In genomic region chr1:100134872-100135271, GRCh38 we compare ENCODE assay signal across 9 cellular contexts. TPM values are rescaled to one million over a fixed set of nuclear protein-coding genes. Genes with fewer than 3 reads are reported as not detected.
DNase-seq lines count a peak whose midpoint lies in the region; ATAC-seq and TF ChIP-seq lines count a peak whose summit lies in the region.
"Had no signal": no experiment of that assay in that cellular context is flagged by ENCODE, and none has a peak within 500 bp of the region (broad histone marks: within the 10 kb centered on the region; RNA-seq: fewer than 3 reads in every experiment).

No MANE protein-coding gene starts in this region.

- H3K9me3 Mint-ChIP-seq in activated naive CD8-positive, alpha-beta T cell treated with anti-CD3 and anti-CD28 coated beads, Interleukin-2, amount 50 U/mL, for 24 hours: no peaks in the 10 kb centered on the region
- no peaks in the 10 kb centered on the region for H3K9me3 Mint-ChIP-seq in nephron

- DNase-seq in ELR (ENCODE audit: low read depth) (peak; percentile 5), LHCN-M2 (ENCODE audit: low read depth) (peak; percentile 12), right atrium auricular region (ENCODE audit: low spot score) (no peak), SIG-M5 (lab: John Stamatoyannopoulos, UW) (no peak)
- no peak for DNase-seq in activated naive CD8-positive, alpha-beta T cell treated with anti-CD3 and anti-CD28 coated beads, Interleukin-2, amount 50 U/mL, for 24 hours
- DNase-seq in stimulated activated CD4-positive, alpha-beta T cell treated with anti-CD3 and anti-CD28 coated beads, Interleukin-4, amount 100 ng/mL, for 1 hour: no peak
- DNase-seq: islet precursor cell, NCI-H524 treated with DMSO at 0.1 percent for 48 hours had no signal

- H3K4me1 ChIP-seq in right atrium auricular region: peaks cover 0 to 18% of the 10 kb centered on the region in 2 donors

- H3K36me3 Mint-ChIP-seq in activated naive CD8-positive, alpha-beta T cell treated with anti-CD3 and anti-CD28 coated beads, Interleukin-2, amount 50 U/mL, for 24 hours (ENCODE audit: low read depth): peaks cover 31% of the 10 kb centered on the region
- peaks cover 15% of the 10 kb centered on the region for H3K36me3 Mint-ChIP-seq in nephron (ENCODE audit: low read depth)

- H3K27me3 Mint-ChIP-seq in activated naive CD8-positive, alpha-beta T cell treated with anti-CD3 and anti-CD28 coated beads, Interleukin-2, amount 50 U/mL, for 24 hours: no peaks in the 10 kb centered on the region
- no peaks in the 10 kb centered on the region for H3K27me3 Mint-ChIP-seq in nephron (ENCODE audit: low read depth)

- no peak for ATAC-seq in activated naive CD8-positive, alpha-beta T cell treated with anti-CD3 and anti-CD28 coated beads, Interleukin-2, amount 50 U/mL, for 24 hours

- H3K4me3 Mint-ChIP-seq in activated naive CD8-positive, alpha-beta T cell treated with anti-CD3 and anti-CD28 coated beads, Interleukin-2, amount 50 U/mL, for 24 hours: peak overlapping the region; percentile 99
- H3K4me3 Mint-ChIP-seq in nephron: peak overlapping the region; percentile 64 to 85 (median 78)

- H3K27ac Mint-ChIP-seq in activated naive CD8-positive, alpha-beta T cell treated with anti-CD3 and anti-CD28 coated beads, Interleukin-2, amount 50 U/mL, for 24 hours: no peak overlapping the region
- no peak overlapping the region for H3K27ac Mint-ChIP-seq in nephron

- H3K4me3 ChIP-seq in right atrium auricular region: no peak overlapping the region

- no peaks in the 10 kb centered on the region for H3K27me3 ChIP-seq in right atrium auricular region

- peaks cover 22% of the 10 kb centered on the region for H3K36me3 ChIP-seq in right atrium auricular region

- peaks cover 42% of the 10 kb centered on the region for H3K4me1 Mint-ChIP-seq in activated naive CD8-positive, alpha-beta T cell treated with anti-CD3 and anti-CD28 coated beads, Interleukin-2, amount 50 U/mL, for 24 hours
- H3K4me1 Mint-ChIP-seq in nephron: peaks cover 27% of the 10 kb centered on the region

- TF ChIP-seq CTCF in nephron (IDR thresholded peaks at IDR 0.05; ENCODE audit: unreplicated experiment in 3 of 3) (no peak), right atrium auricular region (IDR thresholded peaks at IDR 0.05) (no peak)

- H3K27ac ChIP-seq in right atrium auricular region: no peak overlapping the region

- H3K9me3 ChIP-seq in right atrium auricular region: no peaks in the 10 kb centered on the region

RNA-seq across cellular contexts. Expression of gene TRMT13, which starts 1.9 kb away (rescaled TPM):
- total RNA-seq in LHCN-M2 (2014; rRNA removed) (12.7 and 20.4 TPM in 2 replicates), right atrium auricular region (1 to 10 TPM; 3.1 to 3.7 TPM)
- 3.1 TPM for polyA plus RNA-seq in LHCN-M2 (2012)

RNA-seq across cellular contexts. Expression of gene SASS6, which starts 2.1 kb away (rescaled TPM):
- total RNA-seq in LHCN-M2 (2014; rRNA removed): 8.5 and 8.8 TPM in 2 replicates
- 0.80 TPM for polyA plus RNA-seq in LHCN-M2 (2012)
- total RNA-seq in right atrium auricular region: 1 to 10 TPM; 1.6 to 1.7 TPM

RNA-seq across cellular contexts. Expression of gene LRRC39, which starts 43.2 kb away (rescaled TPM):
- total RNA-seq in LHCN-M2 (2014; rRNA removed) (0.19 and 0.34 TPM in 2 replicates), right atrium auricular region (100 to 1,000 TPM in 1 of 2 donors, 10 to 100 TPM in 1; 27.6 to 142 TPM)
- polyA plus RNA-seq in LHCN-M2 (2012): 0.10 TPM

Comparison
In these comparisons a context has a peak if more than half of its experiments do, and no peak if none do; other contexts are left out.
1. DNase-seq: peak in ELR (single experiment) and LHCN-M2 (single experiment); none in activated naive CD8-positive, alpha-beta T cell treated with anti-CD3 and anti-CD28 coated beads, Interleukin-2, amount 50 U/mL, for 24 hours (single experiment), stimulated activated CD4-positive, alpha-beta T cell treated with anti-CD3 and anti-CD28 coated beads, Interleukin-4, amount 100 ng/mL, for 1 hour (single experiment), right atrium auricular region (single experiment) and SIG-M5 (single experiment).
2. RNA of gene LRRC39, which starts 43.2 kb away (total RNA-seq): 27.6 to 142 TPM in right atrium auricular region; 0.19 to 0.34 TPM in LHCN-M2; every median in the first group is over 10 times any median in the second.